In genomic region chr14:68140111-68140741, GRCh38 we compare ENCODE assay signal across 1 cellular context.
TF ChIP-seq lines count a peak whose summit lies in the region.

No MANE protein-coding gene starts in this region.

TF ChIP-seq in HCT116, 20 proteins besides CTCF, POLR2A, EP300 and RAD21 (continued from another document):
- TF ChIP-seq, protein P1, sequence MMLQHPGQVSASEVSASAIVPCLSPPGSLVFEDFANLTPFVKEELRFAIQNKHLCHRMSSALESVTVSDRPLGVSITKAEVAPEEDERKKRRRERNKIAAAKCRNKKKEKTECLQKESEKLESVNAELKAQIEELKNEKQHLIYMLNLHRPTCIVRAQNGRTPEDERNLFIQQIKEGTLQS (IDR thresholded peaks at IDR 0.05), result peak; percentile 85
- peak; percentile 84 for TF ChIP-seq SIN3A (IDR thresholded peaks at IDR 0.05; ENCODE audit: low read depth)
- no peak for TF ChIP-seq EGR1 (IDR thresholded peaks at IDR 0.05; ENCODE audit: low read depth)
- peak; percentile 92 for TF ChIP-seq CBX3 (IDR thresholded peaks at IDR 0.05; ENCODE audit: low read depth)
- peak; percentile 96 for TF ChIP-seq SP1 (IDR thresholded peaks at IDR 0.05; ENCODE audit: low read depth)
- TF ChIP-seq FOSL1 (IDR thresholded peaks at IDR 0.05; ENCODE audit: low read depth), result peak; percentile 81
- peak; percentile 83 for TF ChIP-seq CEBPB (IDR thresholded peaks at IDR 0.05; ENCODE audit: low read depth)
- TF ChIP-seq, protein P2, sequence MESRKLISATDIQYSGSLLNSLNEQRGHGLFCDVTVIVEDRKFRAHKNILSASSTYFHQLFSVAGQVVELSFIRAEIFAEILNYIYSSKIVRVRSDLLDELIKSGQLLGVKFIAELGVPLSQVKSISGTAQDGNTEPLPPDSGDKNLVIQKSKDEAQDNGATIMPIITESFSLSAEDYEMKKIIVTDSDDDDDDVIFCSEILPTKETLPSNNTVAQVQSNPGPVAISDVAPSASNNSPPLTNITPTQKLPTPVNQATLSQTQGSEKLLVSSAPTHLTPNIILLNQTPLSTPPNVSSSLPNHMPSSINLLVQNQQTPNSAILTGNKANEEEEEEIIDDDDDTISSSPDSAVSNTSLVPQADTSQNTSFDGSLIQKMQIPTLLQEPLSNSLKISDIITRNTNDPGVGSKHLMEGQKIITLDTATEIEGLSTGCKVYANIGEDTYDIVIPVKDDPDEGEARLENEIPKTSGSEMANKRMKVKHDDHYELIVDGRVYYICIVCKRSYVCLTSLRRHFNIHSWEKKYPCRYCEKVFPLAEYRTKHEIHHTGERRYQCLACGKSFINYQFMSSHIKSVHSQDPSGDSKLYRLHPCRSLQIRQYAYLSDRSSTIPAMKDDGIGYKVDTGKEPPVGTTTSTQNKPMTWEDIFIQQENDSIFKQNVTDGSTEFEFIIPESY (IDR thresholded peaks at IDR 0.05; ENCODE audit: extremely low read depth, insufficient replicate concordance, low read length), result peak; percentile 30
- TF ChIP-seq EZH2 (IDR thresholded peaks at IDR 0.05), result no peak
